ENCODE assay signal across 13 cellular contexts in the genomic region with DNA sequence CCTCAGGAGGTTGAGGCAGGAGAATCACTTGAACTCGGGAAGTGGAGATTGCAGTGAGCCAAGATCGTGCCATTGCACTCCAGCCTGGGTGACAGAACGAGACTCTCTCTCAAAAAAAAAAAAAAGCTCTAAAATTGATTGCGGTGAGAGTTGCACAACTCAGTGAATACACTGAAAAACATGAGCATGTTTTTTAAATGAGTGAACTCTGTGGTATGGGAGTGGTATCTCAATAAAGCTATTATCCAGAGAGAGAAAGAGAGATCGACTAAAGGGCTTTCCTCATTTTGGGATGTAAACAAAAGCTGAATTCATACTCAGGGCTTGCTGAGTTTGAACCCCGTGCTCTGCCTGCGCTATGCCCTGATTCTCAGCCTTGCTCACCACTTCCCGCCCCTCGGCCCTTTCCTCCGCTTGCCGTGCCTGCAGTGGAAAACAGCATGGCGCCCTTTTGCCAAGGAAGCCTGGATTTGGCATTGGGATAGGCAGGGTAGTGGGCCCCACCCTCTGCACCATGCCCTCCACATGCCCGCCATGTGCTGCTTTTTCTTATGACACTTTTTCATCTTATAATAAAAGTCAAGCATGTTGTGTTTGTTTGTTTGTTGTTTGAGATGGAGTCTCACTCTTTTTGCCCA.
DNase-seq lines count a peak whose midpoint lies in the region; ATAC-seq and TF ChIP-seq lines count a peak whose summit lies in the region.
"Had no signal": no experiment of that assay in that cellular context is flagged by ENCODE, and none has a peak within 500 bp of the region (broad histone marks: within the 10 kb centered on the region; RNA-seq: fewer than 3 reads in every experiment).

No MANE protein-coding gene starts in this region.

- H3K9me3 ChIP-seq in left lung = peaks cover 0 to 4% of the 10 kb centered on the region in 2 donors
- H3K9me3 ChIP-seq: SJSA1 had no signal

- intact Hi-C loops in left lung (cut with DNase I) = no loop called here

- TF ChIP-seq CTCF in AG09309 (IDR thresholded peaks at IDR 0.05; ENCODE audit: control insufficient read depth, insufficient read depth, low read depth, low read length, missing control alignments) (no peak), left lung (IDR thresholded peaks at IDR 0.05) (no peak)

- DNase-seq in AG09309 (ENCODE audit: low read depth) (peak; percentile 94), HCEC 1CT (peak; percentile 96), left lung (peak in 1 of 2 donors; percentile 32), cerebellum (ENCODE audit: low spot score) (no peak), iPS-NIHi7 (ENCODE audit: extremely low spot score) (no peak)
- DNase-seq: activated T-cell treated with anti-CD3 and anti-CD28 coated beads, Interleukin-2, amount 50 U/mL, for 72 hours; DMS153; naive B cell had no signal

- peak; percentile 9 for ATAC-seq in left lung
- no peak for ATAC-seq in HG03342 (IDR thresholded peaks at IDR 0.05; ENCODE audit: unreplicated experiment)
- no peak for ATAC-seq in GM21528 (IDR thresholded peaks at IDR 0.05; ENCODE audit: low FRiP score, unreplicated experiment)
- ATAC-seq: activated T-cell treated with anti-CD3 and anti-CD28 coated beads, Interleukin-2, amount 50 U/mL, for 72 hours; esophagus mucosa had no signal

- no peaks in the 10 kb centered on the region for H3K27me3 ChIP-seq in left lung
- H3K27me3 ChIP-seq: SJSA1 had no signal

- H3K36me3 ChIP-seq in left lung = peaks cover 0 to 46% of the 10 kb centered on the region in 2 donors
- H3K36me3 ChIP-seq: SJSA1 had no signal

- H3K27me3 Mint-ChIP-seq in activated naive CD8-positive, alpha-beta T cell = no peaks in the 10 kb centered on the region
- H3K27me3 Mint-ChIP-seq: naive B cell had no signal

- H3K4me3 ChIP-seq in AG09309 (ENCODE audit: control insufficient read depth, low read depth, low read length) (no peak overlapping the region), left lung (no peak overlapping the region)
- H3K4me3 ChIP-seq: SJSA1 had no signal

- H3K4me1 Mint-ChIP-seq in activated naive CD8-positive, alpha-beta T cell (ENCODE audit: low read depth) = peaks cover 58% of the 10 kb centered on the region

- no peaks in the 10 kb centered on the region for H3K9me3 Mint-ChIP-seq in activated naive CD8-positive, alpha-beta T cell (ENCODE audit: low read depth)

- peak overlapping the region; percentile 74 for H3K27ac Mint-ChIP-seq in activated naive CD8-positive, alpha-beta T cell

- peak overlapping the region; percentile 7 for H3K4me3 Mint-ChIP-seq in activated naive CD8-positive, alpha-beta T cell

- H3K4me1 ChIP-seq in left lung = peaks cover 23 to 68% of the 10 kb centered on the region in 2 donors

- H3K36me3 Mint-ChIP-seq in activated naive CD8-positive, alpha-beta T cell = peaks cover 9% of the 10 kb centered on the region

- H3K27ac ChIP-seq in left lung = peak overlapping the region; percentile 64 to 87
- H3K27ac ChIP-seq: SJSA1 had no signal

Comparison
In these comparisons a context has a peak if more than half of its experiments do, and no peak if none do; other contexts are left out.
1. DNase-seq: peak in AG09309 (single experiment) and HCEC 1CT (single experiment); none in cerebellum (single experiment) and iPS-NIHi7 (single experiment).